ENCODE assay signal across 7 cellular contexts in genomic region chr4:84966382-84967291, GRCh38. TPM values are rescaled to one million over a fixed set of nuclear protein-coding genes. Genes with fewer than 3 reads are reported as not detected.
DNase-seq lines count a peak whose midpoint lies in the region; ATAC-seq and TF ChIP-seq lines count a peak whose summit lies in the region.

WDFY3 (minus strand) TSS chr4:84966690; CDS start chr4:84860591, 106,099 bp downstream.

- peaks cover 2% of the 10 kb centered on the region for H4K20me1 ChIP-seq in fibroblast of lung (ENCODE audit: control insufficient read depth, extremely low read depth, insufficient read depth, low read length)

- TF ChIP-seq CTCF in fibroblast of lung (conservative IDR thresholded peaks at IDR 0.05 in 1 of 2, IDR thresholded peaks at IDR 0.05 in 1 of 2; ENCODE audit: low read depth in 1 of 2, low read length in 2 of 2), result peak in 1 of 2 donors; percentile 4
- no peak for TF ChIP-seq CTCF in tibial artery (IDR thresholded peaks at IDR 0.05)

- peak within 1 kb of the TSS; percentile 82 to 94 (median 92) for H3K4me3 ChIP-seq in fibroblast of lung (replicated peaks in 1 of 4; ENCODE audit: control extremely low read depth in 1 of 4, insufficient read depth in 1 of 4, low read depth in 3 of 4, low read length in 4 of 4)
- H3K4me3 ChIP-seq in mononuclear cell (ENCODE audit: low read length), result peak within 1 kb of the TSS; percentile 50
- peak within 1 kb of the TSS; percentile 81 to 86 for H3K4me3 ChIP-seq in tibial artery

- peak; percentile 95 for DNase-seq in GM03348 (ENCODE audit: low spot score)
- peak; percentile 75 for DNase-seq in NCI-H2227 (lab: John Stamatoyannopoulos, UW; ENCODE audit: unreplicated experiment)
- peak; percentile 21 for DNase-seq in activated CD4-positive, alpha-beta memory T cell treated with anti-CD3 and anti-CD28 coated beads, Interleukin-2, amount 10 ng/mL, durations not matched to agents 7 days and 5 days
- peak; percentile 89 to 92 for DNase-seq in fibroblast of lung (ENCODE audit: low read depth in 2 of 2)
- DNase-seq in tibial artery, result peak; percentile 89 to 92

- peak within 1 kb of the TSS; percentile 95 for H3K9ac ChIP-seq in fibroblast of lung (ENCODE audit: insufficient read depth, low read length)

- H3K9me3 ChIP-seq in fibroblast of lung (ENCODE audit: control insufficient read depth, insufficient read depth, low read depth, low read length) (no peaks in the 10 kb centered on the region), mononuclear cell (ENCODE audit: low read depth, low read length) (no peaks in the 10 kb centered on the region), tibial artery (no peaks in the 10 kb centered on the region)

- peaks cover 3% of the 10 kb centered on the region for H3K36me3 Mint-ChIP-seq in activated CD4-positive, alpha-beta memory T cell treated with anti-CD3 and anti-CD28 coated beads, Interleukin-2, amount 10 ng/mL, durations not matched to agents 7 days and 5 days (ENCODE audit: low read depth)

- ATAC-seq in HG02938 (IDR thresholded peaks at IDR 0.05; ENCODE audit: unreplicated experiment), result peak; percentile 68

- peak within 1 kb of the TSS; percentile 91 for H3K4me2 ChIP-seq in fibroblast of lung (ENCODE audit: extremely low read depth, insufficient read depth, low read length)

- H3K4me1 Mint-ChIP-seq in activated CD4-positive, alpha-beta memory T cell treated with anti-CD3 and anti-CD28 coated beads, Interleukin-2, amount 10 ng/mL, durations not matched to agents 7 days and 5 days, result peaks cover 12% of the 10 kb centered on the region

- H3K27me3 Mint-ChIP-seq in activated CD4-positive, alpha-beta memory T cell treated with anti-CD3 and anti-CD28 coated beads, Interleukin-2, amount 10 ng/mL, durations not matched to agents 7 days and 5 days, result peaks cover 45% of the 10 kb centered on the region

- intact Hi-C loops in tibial artery (cut with DNase I; ENCODE audit: low total_unique reads), result no loop called here

- H3K4me3 Mint-ChIP-seq in activated CD4-positive, alpha-beta memory T cell treated with anti-CD3 and anti-CD28 coated beads, Interleukin-2, amount 10 ng/mL, durations not matched to agents 7 days and 5 days, result peak within 1 kb of the TSS; percentile 79

- no peak within 1 kb of the TSS for H3K27ac Mint-ChIP-seq in activated CD4-positive, alpha-beta memory T cell treated with anti-CD3 and anti-CD28 coated beads, Interleukin-2, amount 10 ng/mL, durations not matched to agents 7 days and 5 days

- no peaks in the 10 kb centered on the region for H3K27me3 ChIP-seq in fibroblast of lung (ENCODE audit: control insufficient read depth, insufficient read depth, low read length)
- H3K27me3 ChIP-seq in mononuclear cell (ENCODE audit: insufficient read depth, low read length), result peaks cover 24% of the 10 kb centered on the region
- no peaks in the 10 kb centered on the region for H3K27me3 ChIP-seq in tibial artery

- POLR2A ChIA-PET in activated CD4-positive, alpha-beta memory T cell treated with anti-CD3 and anti-CD28 coated beads, Interleukin-2, amount 10 ng/mL, durations not matched to agents 7 days and 5 days (lab: Charles Lee), result no interaction called here

- no peaks in the 10 kb centered on the region for H3K36me3 ChIP-seq in fibroblast of lung (ENCODE audit: control insufficient read depth, insufficient read depth, low read length)
- no peaks in the 10 kb centered on the region for H3K36me3 ChIP-seq in tibial artery

- peaks cover 43% of the 10 kb centered on the region for H3K79me2 ChIP-seq in fibroblast of lung (ENCODE audit: control insufficient read depth, insufficient read depth, low read length)

- H3K27ac ChIP-seq in fibroblast of lung (ENCODE audit: insufficient read depth, low read length), result peak within 1 kb of the TSS; percentile 89
- peak within 1 kb of the TSS; percentile 92 to 98 for H3K27ac ChIP-seq in tibial artery

- CTCF ChIA-PET in activated CD4-positive, alpha-beta memory T cell treated with anti-CD3 and anti-CD28 coated beads, Interleukin-2, amount 10 ng/mL, durations not matched to agents 7 days and 5 days (lab: Charles Lee), result interaction anchor here (0.8 to 1.2 kb wide), 2 partner anchors 217 to 438 kb away, joined by 3 read pairs; no protein-coding TSS in a partner anchor

- H3K9me3 Mint-ChIP-seq in activated CD4-positive, alpha-beta memory T cell treated with anti-CD3 and anti-CD28 coated beads, Interleukin-2, amount 10 ng/mL, durations not matched to agents 7 days and 5 days, result no peaks in the 10 kb centered on the region

- H3K4me1 ChIP-seq in fibroblast of lung (ENCODE audit: control insufficient read depth, extremely low read depth, insufficient read depth, low read length) (peaks cover 4% of the 10 kb centered on the region), mononuclear cell (ENCODE audit: insufficient read depth, low read length) (peaks cover 23% of the 10 kb centered on the region), tibial artery (peaks cover 0 to 45% (median 6%) of the 10 kb centered on the region in 4 donors)

- H2AFZ ChIP-seq in fibroblast of lung (ENCODE audit: low read length), result peak within 1 kb of the TSS; percentile 92

RNA-seq across cellular contexts. Expression of gene WDFY3, which starts in this region (rescaled TPM):
- 1 to 10 TPM; 1.4 to 1.5 TPM for total RNA-seq in activated CD4-positive, alpha-beta memory T cell treated with anti-CD3 and anti-CD28 coated beads, Interleukin-2, amount 10 ng/mL, durations not matched to agents 7 days and 5 days
- total RNA-seq in fibroblast of lung (64.5 and 88.8 TPM in 2 replicates), mononuclear cell (18.1 TPM)
- polyA plus RNA-seq in fibroblast of lung, result 23.1 and 26.8 TPM in 2 replicates
- polyA plus RNA-seq in fibroblast of lung (2012), result 11.5 and 15.8 TPM in 2 replicates
- polyA minus RNA-seq in fibroblast of lung (ENCODE audit: low replicate concordance), result 59.6 and 66.6 TPM in 2 replicates

Comparison
In these comparisons a context has a peak if more than half of its experiments do, and no peak if none do; other contexts are left out.
1. Peak in every context shown above with its lines: DNase-seq, ATAC-seq, H3K4me3 ChIP-seq and H3K27ac ChIP-seq.
2. DNase-seq: peak in every context shown above with its lines; median percentile 95 in GM03348; 90 in fibroblast of lung; 90 in tibial artery; 75 in NCI-H2227; 21 in activated CD4-positive, alpha-beta memory T cell treated with anti-CD3 and anti-CD28 coated beads, Interleukin-2, amount 10 ng/mL, durations not matched to agents 7 days and 5 days.